9 cellular contexts compared by ENCODE assay signal in the genomic region with DNA sequence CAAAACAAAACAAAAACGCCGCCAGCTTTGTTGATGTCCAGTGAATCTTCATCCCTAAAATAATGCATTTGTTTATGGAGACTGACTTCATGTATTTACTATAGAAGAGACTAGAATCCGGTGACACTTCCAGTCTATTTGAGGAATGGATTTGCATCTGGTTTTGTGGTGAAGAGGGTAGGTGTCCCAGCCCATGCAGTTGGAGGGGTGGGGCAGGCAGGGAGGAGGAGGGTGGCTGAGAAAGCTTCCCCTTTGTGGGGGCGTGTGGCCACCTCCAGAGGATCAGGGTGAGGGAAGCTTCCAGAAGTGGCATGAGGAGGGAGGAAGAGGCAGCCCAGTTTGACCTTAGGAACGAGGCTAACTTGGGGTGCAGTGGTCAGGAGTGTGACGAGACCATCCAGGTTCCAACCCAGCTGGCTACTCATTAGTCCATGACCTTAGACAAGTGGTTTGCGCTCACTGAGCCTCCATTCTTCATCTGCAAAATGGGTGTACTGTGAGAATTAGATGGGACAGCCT.
A peak's percentile ranks its signal among the peaks of the same experiment; 100 is the strongest.
DNase-seq lines count a peak whose midpoint lies in the region; ATAC-seq lines count a peak whose summit lies in the region.
"Had no signal": no experiment of that assay in that cellular context is flagged by ENCODE, and none has a peak within 500 bp of the region (broad histone marks: within the 10 kb centered on the region; RNA-seq: fewer than 3 reads in every experiment).

No MANE protein-coding gene starts in this region.

- H3K36me3 Mint-ChIP-seq in T-cell (peaks cover 13% of the 10 kb centered on the region), naive B cell (no peaks in the 10 kb centered on the region)

- no peak for DNase-seq in T-cell
- peak; percentile 66 for DNase-seq in naive B cell
- no peak for DNase-seq in T-helper 2 cell
- DNase-seq in DMS153 (lab: John Stamatoyannopoulos, UW), result no peak
- no peak for DNase-seq in occipital lobe (lab: John Stamatoyannopoulos, UW)
- DNase-seq in activated CD4-positive, alpha-beta T cell treated with anti-CD3 and anti-CD28 coated beads for 4 hours, result no peak
- DNase-seq: HCEC 1CT had no signal

- H3K27ac Mint-ChIP-seq in T-cell, result peak overlapping the region; percentile 76 to 80
- peak overlapping the region in 5 of 6 donors; percentile 61 to 98 (median 94) for H3K27ac Mint-ChIP-seq in naive B cell

- H3K9me3 Mint-ChIP-seq in T-cell (no peaks in the 10 kb centered on the region), naive B cell (no peaks in the 10 kb centered on the region)

- H3K4me3 Mint-ChIP-seq in T-cell (no peak overlapping the region), naive B cell (peak overlapping the region; percentile 20 to 84 (median 68))

- ATAC-seq in GM18861 (IDR thresholded peaks at IDR 0.05; ENCODE audit: unreplicated experiment), result peak; percentile 57
- peak; percentile 76 for ATAC-seq in HG02623 (IDR thresholded peaks at IDR 0.05; ENCODE audit: unreplicated experiment)
- no peak for ATAC-seq in T-cell (replicated peaks in 1 of 4)
- ATAC-seq in naive B cell (ENCODE audit: low read depth in 2 of 2), result peak; percentile 86 to 87

- POLR2A ChIA-PET in T-cell (lab: Charles Lee), result interaction anchor here in 1 of 2 donors (0.9 kb wide), 1 partner anchor 10 kb away, joined by 3 read pairs; no protein-coding TSS in a partner anchor

- no peaks in the 10 kb centered on the region for H3K27me3 Mint-ChIP-seq in T-cell
- no peaks in the 10 kb centered on the region for H3K27me3 Mint-ChIP-seq in naive B cell

- CTCF ChIA-PET in T-cell (lab: Charles Lee), result interaction anchor here in 1 of 2 donors (0.9 kb wide), 1 partner anchor 13 kb away, joined by 3 read pairs; no protein-coding TSS in a partner anchor

- H3K4me1 Mint-ChIP-seq in T-cell, result peaks cover 14 to 24% (median 16%) of the 10 kb centered on the region in 3 donors
- peaks cover 31 to 57% (median 44%) of the 10 kb centered on the region in 3 donors for H3K4me1 Mint-ChIP-seq in naive B cell

Comparison
In these comparisons a context has a peak if more than half of its experiments do, and no peak if none do; other contexts are left out.
1. ATAC-seq: peak in GM18861 (single experiment), HG02623 (single experiment) and naive B cell (2 of 2); none in T-cell (0 of 4).
2. H3K4me3 Mint-ChIP-seq: peak in naive B cell (8 of 8); none in T-cell (0 of 3).